In genomic region chr7:116500071-116500853, GRCh38 we compare ENCODE assay signal across 8 cellular contexts. TPM values are rescaled to one million over a fixed set of nuclear protein-coding genes. Genes with fewer than 3 reads are reported as not detected.
DNase-seq lines count a peak whose midpoint lies in the region; ATAC-seq and TF ChIP-seq lines count a peak whose summit lies in the region.

No MANE protein-coding gene starts in this region.

- BruUV-seq in A673 (replicated peaks; lab: Mats Ljungman, UMichigan), result no TSS peak

- H3K27me3 ChIP-seq in A673 (replicated peaks; ENCODE audit: insufficient read depth, low read depth, low read length, poor library complexity) (no peaks in the 10 kb centered on the region), KMS-11 (ENCODE audit: insufficient read depth, low read depth) (no peaks in the 10 kb centered on the region), psoas muscle (ENCODE audit: insufficient read depth in 3 of 3, low read length in 2 of 3) (peaks cover 0 to 19% (median 0%) of the 10 kb centered on the region in 3 donors)

- H3K9ac ChIP-seq in KMS-11, result peak overlapping the region; percentile 67

- H3K36me3 Mint-ChIP-seq in activated naive CD4-positive, alpha-beta T cell treated with anti-CD3 and anti-CD28 coated beads, Interleukin-2, amount 50 U/mL, for 72 hours, result peaks cover 4 to 8% of the 10 kb centered on the region in 2 donors

- H3K79me2 ChIP-seq in KMS-11 (ENCODE audit: insufficient read depth, low read depth), result peaks cover 9% of the 10 kb centered on the region; the same call in 1 of the 2 replicates

- peaks cover 26% of the 10 kb centered on the region for H3K4me1 ChIP-seq in A673 (ENCODE audit: insufficient read depth, low read length, poor library complexity, severe bottlenecking)
- H3K4me1 ChIP-seq in KMS-11 (ENCODE audit: low read depth, poor library complexity, severe bottlenecking), result peaks cover 50% of the 10 kb centered on the region
- no peaks in the 10 kb centered on the region for H3K4me1 ChIP-seq in psoas muscle

- H3K36me3 ChIP-seq in A673 (ENCODE audit: insufficient read depth, low read length, poor library complexity, severe bottlenecking) (peaks cover 49% of the 10 kb centered on the region), KMS-11 (ENCODE audit: insufficient read depth) (no peaks in the 10 kb centered on the region), psoas muscle (ENCODE audit: insufficient read depth in 1 of 2, low read depth in 1 of 2) (no peaks in the 10 kb centered on the region)

- ATAC-seq in GM19452 (IDR thresholded peaks at IDR 0.05; ENCODE audit: unreplicated experiment) (peak; percentile 59), left cardiac atrium (peak; percentile 31 to 46), psoas muscle (peak in 3 of 4 donors; percentile 39 to 58 (median 40))
- ATAC-seq in activated naive CD4-positive, alpha-beta T cell treated with anti-CD3 and anti-CD28 coated beads, Interleukin-2, amount 50 U/mL, for 72 hours, result peak; percentile 95 to 96

- H3K27ac ChIP-seq in A673 (ENCODE audit: low read depth, low read length, poor library complexity, severe bottlenecking) (peak overlapping the region; percentile 98), KMS-11 (peak overlapping the region; percentile 61), psoas muscle (peak overlapping the region; percentile 81)

- DNase-seq in A673 (ENCODE audit: low spot score) (peak; percentile 71), left cardiac atrium (peak; percentile 45), psoas muscle (peak; percentile 15 to 59), GDM1 (lab: John Stamatoyannopoulos, UW) (no peak), hippocampal formation (lab: John Stamatoyannopoulos, UW) (no peak)
- peak in 1 of 2 donors; percentile 51 for DNase-seq in activated naive CD4-positive, alpha-beta T cell treated with anti-CD3 and anti-CD28 coated beads, Interleukin-2, amount 50 U/mL, for 72 hours (ENCODE audit: low spot score in 2 of 2)

- TF ChIP-seq CTCF in A673 (conservative IDR thresholded peaks at IDR 0.05; ENCODE audit: low read depth, low read length) (no peak), KMS-11 (conservative IDR thresholded peaks at IDR 0.05; ENCODE audit: low read depth, low read length) (no peak), psoas muscle (IDR thresholded peaks at IDR 0.05) (no peak)

- peak overlapping the region; percentile 65 for H3K4me3 ChIP-seq in A673 (ENCODE audit: low read depth, low read length, poor library complexity, severe bottlenecking)
- peak overlapping the region; percentile 33 for H3K4me3 ChIP-seq in KMS-11 (IDR thresholded peaks at IDR 0.05; ENCODE audit: insufficient read depth, low read depth, low read length)
- H3K4me3 ChIP-seq in psoas muscle, result peak overlapping the region; percentile 78

- WGBS in psoas muscle, 3 donors, result 8 to 20% (median 14%) methylated on average over 28 to 37 of the region's 37 CpGs

- peak overlapping the region; percentile 88 for H3K4me2 ChIP-seq in KMS-11

- POLR2A ChIA-PET in A673 (lab: Charles Lee; ENCODE audit: low non-redundant PET), result interaction anchor here (0.5 to 1.0 kb wide), 2 partner anchors 26 to 268 kb away, joined by 3 to 6 read pairs; no protein-coding TSS in a partner anchor

- H3K9me3 ChIP-seq in A673 (ENCODE audit: low read depth, low read length, poor library complexity, severe bottlenecking) (peaks cover 5% of the 10 kb centered on the region), psoas muscle (no peaks in the 10 kb centered on the region)

- no peak overlapping the region for H3K27ac Mint-ChIP-seq in activated naive CD4-positive, alpha-beta T cell treated with anti-CD3 and anti-CD28 coated beads, Interleukin-2, amount 50 U/mL, for 72 hours

- CTCF ChIA-PET in A673 (lab: Charles Lee), result no interaction called here

- no peaks in the 10 kb centered on the region for H4K20me1 ChIP-seq in KMS-11 (ENCODE audit: insufficient read depth)

- H2AFZ ChIP-seq in KMS-11 (ENCODE audit: low read depth), result peak overlapping the region; percentile 80

- intact Hi-C loops in A673 (cut with micrococcal nuclease; ENCODE audit: unreplicated experiment) (loop anchor here (2.0 kb wide), 1 partner anchor 27 kb away; no protein-coding TSS in a partner anchor), left cardiac atrium (cut with DNase I) (no loop called here), psoas muscle (cut with DNase I) (no loop called here)

- no peaks in the 10 kb centered on the region for H3K9me3 Mint-ChIP-seq in activated naive CD4-positive, alpha-beta T cell treated with anti-CD3 and anti-CD28 coated beads, Interleukin-2, amount 50 U/mL, for 72 hours

RNA-seq across cellular contexts. Expression of gene CAV2, which starts 0.7 kb away (rescaled TPM):
- total RNA-seq in A673 (2021) (265 and 286 TPM in 2 replicates), left cardiac atrium (100 to 1,000 TPM; 167 to 244 TPM), psoas muscle (10 to 100 TPM; 12.8 to 20.1 (median 19.2) TPM)
- under 1 TPM in 1 of 2 donors, not detected in 1; 0.12 TPM for total RNA-seq in activated naive CD4-positive, alpha-beta T cell treated with anti-CD3 and anti-CD28 coated beads, Interleukin-2, amount 50 U/mL, for 72 hours
- polyA plus RNA-seq in psoas muscle, result 10 to 100 TPM; 10.9 to 15.7 (median 11.7) TPM

RNA-seq across cellular contexts. Expression of gene CAV1, which starts 24.6 kb away (rescaled TPM):
- total RNA-seq in A673 (2021) (1,757 and 2,074 TPM in 2 replicates), left cardiac atrium (100 to 1,000 TPM; 423 to 465 TPM), psoas muscle (100 to 1,000 TPM in 1 of 4 donors, 10 to 100 TPM in 3; 59.0 to 120 (median 66.7) TPM)
- total RNA-seq in activated naive CD4-positive, alpha-beta T cell treated with anti-CD3 and anti-CD28 coated beads, Interleukin-2, amount 50 U/mL, for 72 hours, result not detected
- 10 to 100 TPM; 57.6 to 70.1 (median 69.0) TPM for polyA plus RNA-seq in psoas muscle

Comparison
In these comparisons a context has a peak if more than half of its experiments do, and no peak if none do; other contexts are left out.
1. DNase-seq: peak in A673 (single experiment), left cardiac atrium (single experiment) and psoas muscle (2 of 2); none in GDM1 (single experiment) and hippocampal formation (0 of 2).
2. ATAC-seq: peak in every context shown above with its lines; median percentile 96 in activated naive CD4-positive, alpha-beta T cell treated with anti-CD3 and anti-CD28 coated beads, Interleukin-2, amount 50 U/mL, for 72 hours; 59 in GM19452; 40 in psoas muscle; 38 in left cardiac atrium.
3. RNA of gene CAV2, which starts 0.7 kb away (total RNA-seq): 265 to 286 TPM in A673, 167 to 244 TPM in left cardiac atrium and 12.8 to 20.1 TPM in psoas muscle; 0.12 TPM in activated naive CD4-positive, alpha-beta T cell treated with anti-CD3 and anti-CD28 coated beads, Interleukin-2, amount 50 U/mL, for 72 hours; every median in the first group is over 10 times any median in the second.
4. RNA of gene CAV1, which starts 24.6 kb away (total RNA-seq): 1,757 to 2,074 TPM in A673, 423 to 465 TPM in left cardiac atrium and 59.0 to 120 TPM in psoas muscle; not detected in activated naive CD4-positive, alpha-beta T cell treated with anti-CD3 and anti-CD28 coated beads, Interleukin-2, amount 50 U/mL, for 72 hours; every median in the first group is over 10 times any median in the second.
5. Peak in every context shown above with its lines, with median percentiles within 50 percentile points of each other: H3K27ac ChIP-seq and H3K4me3 ChIP-seq.